ENCODE assay signal across 36 cellular contexts in the genomic region with DNA sequence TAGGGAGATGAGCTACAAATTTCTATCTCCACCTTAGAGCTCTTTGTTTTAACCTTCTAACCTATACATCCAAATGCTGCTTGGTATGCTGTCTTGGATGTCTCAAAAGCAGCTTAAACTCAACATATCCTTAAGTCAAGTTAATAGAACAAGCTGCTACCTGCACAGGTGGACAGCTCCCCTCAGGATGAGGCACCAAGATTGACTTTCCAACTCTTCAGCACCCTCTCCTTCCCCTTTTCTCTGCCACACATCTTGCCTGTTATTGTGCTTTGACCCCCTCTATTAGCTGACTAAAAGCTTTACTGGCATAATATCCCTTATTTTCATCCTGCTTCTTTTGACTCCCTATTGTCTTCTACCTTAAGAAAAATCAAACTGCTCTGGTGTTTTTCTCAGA.
"Had no signal": no experiment of that assay in that cellular context is flagged by ENCODE, and none has a peak within 500 bp of the region (broad histone marks: within the 10 kb centered on the region; RNA-seq: fewer than 3 reads in every experiment).

No MANE protein-coding gene starts in this region.

- H3K27me3 ChIP-seq: MG63 had no signal

- H3K9me3 ChIP-seq: MG63 had no signal

- H3K36me3 ChIP-seq: MG63 had no signal

- DNase-seq: MG63, MM.1S, MV-4-11, NCI-H1048, NCI-H1092, NCI-H1092 treated with DMSO at 0.1 percent for 48 hours, NCI-H1105, NCI-H1105 treated with DMSO at 0.1 percent for 48 hours, NCI-H1417, NCI-H1417 treated with DMSO at 0.1 percent for 48 hours, NCI-H1436, NCI-H1436 treated with DMSO at 0.1 percent for 48 hours, NCI-H146, NCI-H1694, NCI-H1694 treated with DMSO at 0.1 percent for 48 hours, NCI-H187, NCI-H187 treated with DMSO at 0.1 percent for 48 hours, NCI-H1930, NCI-H2029, NCI-H2029 treated with DMSO at 0.1 percent for 48 hours, NCI-H2081, NCI-H2081 treated with DMSO at 0.1 percent for 48 hours, NCI-H2107, NCI-H2171, NCI-H2171 treated with DMSO at 0.1 percent for 48 hours, NCI-H2227 treated with DMSO at 0.1 percent for 48 hours, NCI-H226, NCI-H345, NCI-H446, NCI-H446 treated with DMSO at 0.1 percent for 48 hours, NCI-H510A, NCI-H510A treated with DMSO at 0.1 percent for 48 hours, NCI-H524, NCI-H524 treated with DMSO at 0.1 percent for 48 hours, NCI-H526, NCI-H526 treated with DMSO at 0.1 percent for 48 hours had no signal

- H3K4me3 ChIP-seq: MG63 had no signal
